1 cellular context compared by ENCODE assay signal in genomic region chr20:11921326-11921725, GRCh38.
TF ChIP-seq lines count a peak whose summit lies in the region.

No MANE protein-coding gene starts in this region.

TF ChIP-seq in A549, 52 proteins besides CTCF, POLR2A, EP300 and RAD21 (continued from another document):
- TF ChIP-seq, protein P1, sequence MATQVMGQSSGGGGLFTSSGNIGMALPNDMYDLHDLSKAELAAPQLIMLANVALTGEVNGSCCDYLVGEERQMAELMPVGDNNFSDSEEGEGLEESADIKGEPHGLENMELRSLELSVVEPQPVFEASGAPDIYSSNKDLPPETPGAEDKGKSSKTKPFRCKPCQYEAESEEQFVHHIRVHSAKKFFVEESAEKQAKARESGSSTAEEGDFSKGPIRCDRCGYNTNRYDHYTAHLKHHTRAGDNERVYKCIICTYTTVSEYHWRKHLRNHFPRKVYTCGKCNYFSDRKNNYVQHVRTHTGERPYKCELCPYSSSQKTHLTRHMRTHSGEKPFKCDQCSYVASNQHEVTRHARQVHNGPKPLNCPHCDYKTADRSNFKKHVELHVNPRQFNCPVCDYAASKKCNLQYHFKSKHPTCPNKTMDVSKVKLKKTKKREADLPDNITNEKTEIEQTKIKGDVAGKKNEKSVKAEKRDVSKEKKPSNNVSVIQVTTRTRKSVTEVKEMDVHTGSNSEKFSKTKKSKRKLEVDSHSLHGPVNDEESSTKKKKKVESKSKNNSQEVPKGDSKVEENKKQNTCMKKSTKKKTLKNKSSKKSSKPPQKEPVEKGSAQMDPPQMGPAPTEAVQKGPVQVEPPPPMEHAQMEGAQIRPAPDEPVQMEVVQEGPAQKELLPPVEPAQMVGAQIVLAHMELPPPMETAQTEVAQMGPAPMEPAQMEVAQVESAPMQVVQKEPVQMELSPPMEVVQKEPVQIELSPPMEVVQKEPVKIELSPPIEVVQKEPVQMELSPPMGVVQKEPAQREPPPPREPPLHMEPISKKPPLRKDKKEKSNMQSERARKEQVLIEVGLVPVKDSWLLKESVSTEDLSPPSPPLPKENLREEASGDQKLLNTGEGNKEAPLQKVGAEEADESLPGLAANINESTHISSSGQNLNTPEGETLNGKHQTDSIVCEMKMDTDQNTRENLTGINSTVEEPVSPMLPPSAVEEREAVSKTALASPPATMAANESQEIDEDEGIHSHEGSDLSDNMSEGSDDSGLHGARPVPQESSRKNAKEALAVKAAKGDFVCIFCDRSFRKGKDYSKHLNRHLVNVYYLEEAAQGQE (IDR thresholded peaks at IDR 0.05): no peak
- TF ChIP-seq HMGXB4 (CRISPR knock-in tag; IDR thresholded peaks at IDR 0.05; ENCODE audit: borderline replicate concordance) (no peak), MAZ (IDR thresholded peaks at IDR 0.05; ENCODE audit: borderline replicate concordance, low read depth, low read length) (no peak), SMC3 (IDR thresholded peaks at IDR 0.05) (no peak), EHF (CRISPR knock-in tag; IDR thresholded peaks at IDR 0.05) (no peak), FOXS1 (CRISPR knock-in tag; IDR thresholded peaks at IDR 0.05) (no peak), TP53 (CRISPR knock-in tag; IDR thresholded peaks at IDR 0.05) (no peak)
- TF ChIP-seq, protein P2, sequence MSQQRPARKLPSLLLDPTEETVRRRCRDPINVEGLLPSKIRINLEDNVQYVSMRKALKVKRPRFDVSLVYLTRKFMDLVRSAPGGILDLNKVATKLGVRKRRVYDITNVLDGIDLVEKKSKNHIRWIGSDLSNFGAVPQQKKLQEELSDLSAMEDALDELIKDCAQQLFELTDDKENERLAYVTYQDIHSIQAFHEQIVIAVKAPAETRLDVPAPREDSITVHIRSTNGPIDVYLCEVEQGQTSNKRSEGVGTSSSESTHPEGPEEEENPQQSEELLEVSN (IDR thresholded peaks at IDR 0.05; ENCODE audit: borderline replicate concordance, low read depth): no peak
- TF ChIP-seq, protein P3, sequence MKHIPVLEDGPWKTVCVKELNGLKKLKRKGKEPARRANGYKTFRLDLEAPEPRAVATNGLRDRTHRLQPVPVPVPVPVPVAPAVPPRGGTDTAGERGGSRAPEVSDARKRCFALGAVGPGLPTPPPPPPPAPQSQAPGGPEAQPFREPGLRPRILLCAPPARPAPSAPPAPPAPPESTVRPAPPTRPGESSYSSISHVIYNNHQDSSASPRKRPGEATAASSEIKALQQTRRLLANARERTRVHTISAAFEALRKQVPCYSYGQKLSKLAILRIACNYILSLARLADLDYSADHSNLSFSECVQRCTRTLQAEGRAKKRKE (CRISPR knock-in tag; IDR thresholded peaks at IDR 0.05; ENCODE audit: low read depth): no peak
